In the genomic region with DNA sequence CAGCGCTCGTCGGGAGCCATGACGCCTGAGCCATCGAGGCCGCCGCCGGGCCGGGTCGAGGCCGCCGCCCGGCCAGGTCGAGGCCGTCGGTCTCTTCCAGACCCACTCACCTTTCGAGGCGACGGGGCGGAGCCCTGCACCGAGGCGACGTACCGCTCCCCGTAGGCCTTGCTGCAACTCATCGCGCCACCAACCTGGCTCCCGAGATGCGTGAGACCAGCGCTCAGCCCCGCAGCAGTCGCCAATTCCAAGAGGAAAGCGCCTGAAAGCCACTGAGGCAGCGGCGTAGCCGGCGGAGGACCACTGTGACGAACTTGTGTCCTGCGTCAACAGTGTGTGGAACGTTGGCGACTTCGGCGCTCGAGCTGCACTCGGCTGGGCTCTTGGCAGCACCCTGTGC, we compare ENCODE assay signal across 4 cellular contexts. TPM values are rescaled to one million over a fixed set of nuclear protein-coding genes. Genes with fewer than 3 reads are reported as not detected.
"Had no signal": no experiment of that assay in that cellular context is flagged by ENCODE, and none has a peak within 500 bp of the region (broad histone marks: within the 10 kb centered on the region; RNA-seq: fewer than 3 reads in every experiment).

TSS of gene RGPD3 (minus strand) at position 307 of the 400 bp plus-strand sequence. CDS start at position 182, 125 bp downstream.

RNA-seq across cellular contexts. Expression of gene RGPD3, which starts in this region (rescaled TPM):
- total RNA-seq: MCF 10A, OCI-LY7, SJCRH30, SK-MEL-5 had no signal
